In genomic region chr6:115969930-115970273, GRCh38 we compare ENCODE assay signal across 23 cellular contexts.
A peak's percentile ranks its signal among the peaks of the same experiment; 100 is the strongest.
DNase-seq lines count a peak whose midpoint lies in the region; ATAC-seq and TF ChIP-seq lines count a peak whose summit lies in the region.
"Had no signal": no experiment of that assay in that cellular context is flagged by ENCODE, and none has a peak within 500 bp of the region (broad histone marks: within the 10 kb centered on the region; RNA-seq: fewer than 3 reads in every experiment).

No MANE protein-coding gene starts in this region.

- no peaks in the 10 kb centered on the region for H3K9me3 ChIP-seq in left ventricle myocardium inferior (replicated peaks)
- H3K9me3 ChIP-seq in uterus: no peaks in the 10 kb centered on the region
- H3K9me3 ChIP-seq: esophagus squamous epithelium had no signal

- H3K27ac ChIP-seq in left ventricle myocardium inferior (replicated peaks): peak overlapping the region; percentile 16
- H3K27ac ChIP-seq in substantia nigra (ENCODE audit: low read depth, low read length, poor library complexity, severe bottlenecking): peak overlapping the region; percentile 59
- H3K27ac ChIP-seq in uterus: no peak overlapping the region
- H3K27ac ChIP-seq: esophagus squamous epithelium, WERI-Rb-1 had no signal

- H3K4me3 ChIP-seq in left ventricle myocardium inferior: no peak overlapping the region
- no peak overlapping the region for H3K4me3 ChIP-seq in fibroblast of mammary gland (ENCODE audit: control insufficient read depth, low read depth, low read length)
- H3K4me3 ChIP-seq in uterus: no peak overlapping the region
- H3K4me3 ChIP-seq: esophagus squamous epithelium had no signal

- TF ChIP-seq CTCF in left ventricle myocardium inferior (IDR thresholded peaks at IDR 0.05; ENCODE audit: borderline replicate concordance): no peak
- no peak for TF ChIP-seq CTCF in fibroblast of mammary gland (conservative IDR thresholded peaks at IDR 0.05; ENCODE audit: control insufficient read depth, insufficient read depth, low read depth, low read length)
- no peak for TF ChIP-seq CTCF in uterus (IDR thresholded peaks at IDR 0.05)

- no peaks in the 10 kb centered on the region for H3K27me3 ChIP-seq in left ventricle myocardium inferior (ENCODE audit: low read depth)
- H3K27me3 ChIP-seq in uterus: no peaks in the 10 kb centered on the region
- H3K27me3 ChIP-seq: esophagus squamous epithelium had no signal

- H3K36me3 ChIP-seq in left ventricle myocardium inferior (peaks cover 4% of the 10 kb centered on the region), uterus (no peaks in the 10 kb centered on the region)
- H3K36me3 ChIP-seq: WERI-Rb-1 had no signal

- H3K4me1 ChIP-seq in left ventricle myocardium inferior (peaks cover 31% of the 10 kb centered on the region), uterus (no peaks in the 10 kb centered on the region)

- intact Hi-C loops in left ventricle myocardium inferior (cut with micrococcal nuclease) (no loop called here), Right ventricle myocardium superior (cut with DNase I) (no loop called here), uterus (cut with DNase I; ENCODE audit: low total_unique reads) (no loop called here)

- ATAC-seq in Right ventricle myocardium superior (ENCODE audit: poor library complexity): no peak
- no peak for ATAC-seq in GM18867 (IDR thresholded peaks at IDR 0.05; ENCODE audit: unreplicated experiment)
- ATAC-seq: CD8-positive, alpha-beta T cell had no signal

- no peak for DNase-seq in left ventricle myocardium inferior
- DNase-seq in Right ventricle myocardium superior: no peak
- peak; percentile 58 for DNase-seq in NCI-H446 treated with DMSO at 0.1 percent for 48 hours (lab: John Stamatoyannopoulos, UW)
- DNase-seq in fibroblast of mammary gland (ENCODE audit: low read depth): peak; percentile 38
- DNase-seq in substantia nigra (lab: John Stamatoyannopoulos, UW): no peak
- DNase-seq in uterus: no peak
- no peak for DNase-seq in activated CD4-positive, CD25-positive, alpha-beta regulatory T cell treated with anti-CD3 and anti-CD28 coated beads, Interleukin-2, amount 50 U/mL, for 72 hours
- DNase-seq: activated CD4-positive, alpha-beta T cell treated with anti-CD3 and anti-CD28 coated beads, Interleukin-2, amount 50 U/mL, for 4 hours; activated naive CD4-positive, alpha-beta T cell; CD8-positive, alpha-beta T cell; cerebellar nuclear complex; DND-41; effector CD8-positive, alpha-beta T cell; esophagus squamous epithelium; Karpas-422; NCI-H1092; NCI-H2029 treated with DMSO at 0.1 percent for 48 hours; NCI-H524; SHP77 treated with DMSO at 0.1 percent for 48 hours; small intestine; stimulated activated CD4-positive, alpha-beta T cell treated with anti-CD3 and anti-CD28 coated beads, Interleukin-4, amount 100 ng/mL, for 4 hours had no signal

- TF ChIP-seq POLR2A in uterus (IDR thresholded peaks at IDR 0.05): no peak

Comparison
In these comparisons a context has a peak if more than half of its experiments do, and no peak if none do; other contexts are left out.
1. DNase-seq: peak in NCI-H446 treated with DMSO at 0.1 percent for 48 hours (single experiment) and fibroblast of mammary gland (single experiment); none in left ventricle myocardium inferior (single experiment), Right ventricle myocardium superior (single experiment), substantia nigra (0 of 49), uterus (0 of 2) and activated CD4-positive, CD25-positive, alpha-beta regulatory T cell treated with anti-CD3 and anti-CD28 coated beads, Interleukin-2, amount 50 U/mL, for 72 hours (single experiment).
2. H3K27ac ChIP-seq: peak in left ventricle myocardium inferior (single experiment) and substantia nigra (single experiment); none in uterus (0 of 2).